8 cellular contexts compared by ENCODE assay signal in the genomic region with DNA sequence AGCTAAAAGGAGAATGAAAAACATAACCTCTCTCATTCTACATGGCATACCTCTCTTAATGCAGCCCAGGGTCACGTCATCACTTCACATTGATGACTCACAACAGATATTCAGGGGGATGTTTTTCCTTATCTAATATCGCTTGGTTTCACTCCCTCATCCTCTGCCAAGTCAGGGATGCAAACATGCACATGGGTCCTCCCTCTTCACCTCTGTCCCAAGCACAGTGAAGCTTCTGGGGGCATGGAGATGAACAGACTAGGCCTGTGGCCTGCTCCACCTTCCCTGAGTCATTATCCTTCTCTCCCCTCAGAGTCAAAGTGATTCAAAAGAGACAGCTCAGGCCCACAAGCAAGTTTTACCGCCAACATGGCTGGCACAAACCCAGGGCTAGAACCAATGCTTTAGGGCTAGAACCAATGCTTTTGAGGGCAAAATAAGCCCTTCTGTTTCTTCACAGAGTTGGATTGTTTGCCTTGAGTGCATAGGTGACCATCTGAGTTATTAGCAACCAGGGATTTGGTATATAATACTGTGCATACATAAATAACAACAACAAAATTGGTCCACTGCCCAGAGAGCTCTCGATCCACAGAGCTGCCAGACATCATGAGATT. TPM values are rescaled to one million over a fixed set of nuclear protein-coding genes. Genes with fewer than 3 reads are reported as not detected.
A peak's percentile ranks its signal among the peaks of the same experiment; 100 is the strongest.
DNase-seq lines count a peak whose midpoint lies in the region; ATAC-seq, FAIRE-seq and TF ChIP-seq lines count a peak whose summit lies in the region.
"Had no signal": no experiment of that assay in that cellular context is flagged by ENCODE, and none has a peak within 500 bp of the region (broad histone marks: within the 10 kb centered on the region; RNA-seq: fewer than 3 reads in every experiment).

No MANE protein-coding gene starts in this region.

- POLR2A ChIA-PET in activated naive CD8-positive, alpha-beta T cell treated with anti-CD3 and anti-CD28 coated beads, Interleukin-2, amount 10 ng/mL, durations not matched to agents 7 days and 5 days (lab: Charles Lee), result interaction anchor here (0.9 to 1.4 kb wide), 2 partner anchors 12 to 77 kb away, joined by 3 to 5 read pairs; no protein-coding TSS in a partner anchor

- H3K9me1 ChIP-seq in keratinocyte (ENCODE audit: control insufficient read depth, extremely low read depth, insufficient read depth, low read length), result no peaks in the 10 kb centered on the region

- peak overlapping the region; percentile 81 for H3K4me2 ChIP-seq in keratinocyte (ENCODE audit: control insufficient read depth, extremely low read depth, insufficient read depth, low read depth, low read length)

- no peaks in the 10 kb centered on the region for H3K36me3 Mint-ChIP-seq in activated naive CD8-positive, alpha-beta T cell treated with anti-CD3 and anti-CD28 coated beads, Interleukin-2, amount 10 ng/mL, durations not matched to agents 7 days and 5 days

- H3K27me3 Mint-ChIP-seq in activated naive CD8-positive, alpha-beta T cell treated with anti-CD3 and anti-CD28 coated beads, Interleukin-2, amount 10 ng/mL, durations not matched to agents 7 days and 5 days, result no peaks in the 10 kb centered on the region

- H3K4me1 ChIP-seq in keratinocyte (ENCODE audit: control insufficient read depth, extremely low read depth, insufficient read depth, low read length), result peaks cover 45% of the 10 kb centered on the region

- H3K27ac Mint-ChIP-seq in activated naive CD8-positive, alpha-beta T cell treated with anti-CD3 and anti-CD28 coated beads, Interleukin-2, amount 10 ng/mL, durations not matched to agents 7 days and 5 days, result peak overlapping the region; percentile 18

- TF ChIP-seq CTCF in LNCaP clone FGC (IDR thresholded peaks at IDR 0.05; ENCODE audit: control insufficient read depth, extremely low read depth, insufficient read depth) (no peak), keratinocyte (optimal IDR thresholded peaks at IDR 0.05 in 1 of 3, IDR thresholded peaks at IDR 0.05 in 1 of 3, conservative IDR thresholded peaks at IDR 0.05 in 1 of 3; ENCODE audit: extremely low read depth in 1 of 3, insufficient read depth in 2 of 3, low read length in 3 of 3) (no peak)

- H3K9me3 Mint-ChIP-seq in activated naive CD8-positive, alpha-beta T cell treated with anti-CD3 and anti-CD28 coated beads, Interleukin-2, amount 10 ng/mL, durations not matched to agents 7 days and 5 days, result no peaks in the 10 kb centered on the region

- DNase-seq in LNCaP clone FGC (ENCODE audit: low read depth), result peak; percentile 58
- DNase-seq in activated naive CD8-positive, alpha-beta T cell treated with anti-CD3 and anti-CD28 coated beads, Interleukin-2, amount 10 ng/mL, durations not matched to agents 7 days and 5 days, result no peak
- no peak for DNase-seq in keratinocyte (ENCODE audit: low read depth, low spot score)
- DNase-seq in substantia nigra (lab: John Stamatoyannopoulos, UW), result peak in 11 of 49 donors; percentile 18 to 49 (median 31)
- DNase-seq in GM19238 (ENCODE audit: insufficient read length, low spot score), result no peak

- ATAC-seq in activated naive CD8-positive, alpha-beta T cell treated with anti-CD3 and anti-CD28 coated beads, Interleukin-2, amount 10 ng/mL, durations not matched to agents 7 days and 5 days (ENCODE audit: low read depth), result no peak
- ATAC-seq in HG03139 (IDR thresholded peaks at IDR 0.05; ENCODE audit: unreplicated experiment), result no peak
- ATAC-seq in HG02840 (IDR thresholded peaks at IDR 0.05; ENCODE audit: low FRiP score, unreplicated experiment), result no peak

- peak; percentile 68 for FAIRE-seq in keratinocyte (lab: Jason Lieb, UNC)

- H3K9me3 ChIP-seq in keratinocyte (ENCODE audit: control insufficient read depth, low read depth, low read length), result no peaks in the 10 kb centered on the region

- no peak overlapping the region for H3K4me3 Mint-ChIP-seq in activated naive CD8-positive, alpha-beta T cell treated with anti-CD3 and anti-CD28 coated beads, Interleukin-2, amount 10 ng/mL, durations not matched to agents 7 days and 5 days

- peak overlapping the region; percentile 79 for H3K9ac ChIP-seq in keratinocyte (ENCODE audit: control insufficient read depth, extremely low read depth, insufficient read depth, low read length)

- no peaks in the 10 kb centered on the region for H3K27me3 ChIP-seq in keratinocyte (ENCODE audit: control insufficient read depth, extremely low read depth, insufficient read depth, low read length)

- dilution Hi-C loops in keratinocyte (cut with MboI; ENCODE audit: extremely low pct_ligation_motif_present, low sequenced_read_pairs), result no loop called here

- H3K4me3 ChIP-seq in LNCaP clone FGC (ENCODE audit: low read depth, low read length), result no peak overlapping the region
- peak overlapping the region; percentile 13 to 62 (median 57) for H3K4me3 ChIP-seq in keratinocyte (ENCODE audit: control insufficient read depth in 2 of 3, extremely low read depth in 1 of 3, insufficient read depth in 2 of 3, low read depth in 1 of 3, low read length in 3 of 3)

- no peaks in the 10 kb centered on the region for H3K79me2 ChIP-seq in keratinocyte (ENCODE audit: control insufficient read depth, insufficient read depth, low read length)

- H3K36me3 ChIP-seq in keratinocyte (ENCODE audit: control insufficient read depth in 2 of 2, extremely low read depth in 1 of 2, insufficient read depth in 2 of 2, low read length in 2 of 2), result no peaks in the 10 kb centered on the region

- peaks cover 38% of the 10 kb centered on the region for H3K4me1 Mint-ChIP-seq in activated naive CD8-positive, alpha-beta T cell treated with anti-CD3 and anti-CD28 coated beads, Interleukin-2, amount 10 ng/mL, durations not matched to agents 7 days and 5 days

- H2AFZ ChIP-seq in keratinocyte (ENCODE audit: control insufficient read depth, low read length), result no peak overlapping the region

- H3K27ac ChIP-seq in keratinocyte (ENCODE audit: control insufficient read depth, insufficient read depth, low read length) (peak overlapping the region; percentile 95), substantia nigra (ENCODE audit: low read depth, low read length, poor library complexity, severe bottlenecking) (peak overlapping the region; percentile 88)

- no peaks in the 10 kb centered on the region for H4K20me1 ChIP-seq in keratinocyte (ENCODE audit: control insufficient read depth, extremely low read depth, insufficient read depth, low read length)

RNA-seq across cellular contexts. Expression of a gene that starts 2.2 kb away (rescaled TPM):
- 100 to 1,000 TPM; 115 to 135 TPM for total RNA-seq in activated naive CD8-positive, alpha-beta T cell treated with anti-CD3 and anti-CD28 coated beads, Interleukin-2, amount 10 ng/mL, durations not matched to agents 7 days and 5 days
- 489 to 1,016 TPM (median 990 TPM) in 3 replicates for polyA plus RNA-seq in keratinocyte
- 310 TPM for polyA plus RNA-seq in keratinocyte (2011; ENCODE audit: low read depth)
- polyA plus RNA-seq in keratinocyte (2011; cell fraction: cytosol; rRNA removed), result 741 and 1,546 TPM in 2 replicates
- polyA plus RNA-seq in keratinocyte (2011; cell fraction: nucleus; rRNA removed), result 335 and 470 TPM in 2 replicates
- 2,479 and 10,771 TPM in 2 replicates for polyA plus RNA-seq in keratinocyte (2012; ENCODE audit: low replicate concordance)
- 401 to 1,828 TPM (median 417 TPM) in 3 replicates for polyA minus RNA-seq in keratinocyte
- polyA minus RNA-seq in keratinocyte (2011; cell fraction: cytosol; rRNA and poly(A)+ RNA removed), result 2,677 TPM
- polyA minus RNA-seq in keratinocyte (2011; cell fraction: nucleus; rRNA and poly(A)+ RNA removed), result 152 and 202 TPM in 2 replicates

RNA-seq across cellular contexts. Expression of a gene that starts 16.9 kb away (rescaled TPM):
- 10 to 100 TPM; 15.5 to 16.3 TPM for total RNA-seq in activated naive CD8-positive, alpha-beta T cell treated with anti-CD3 and anti-CD28 coated beads, Interleukin-2, amount 10 ng/mL, durations not matched to agents 7 days and 5 days
- polyA plus RNA-seq in keratinocyte, result not detected in 3 replicates
- not detected for polyA plus RNA-seq in keratinocyte (2011; ENCODE audit: low read depth)
- not detected in 2 replicates for polyA plus RNA-seq in keratinocyte (2011; cell fraction: cytosol; rRNA removed)
- polyA plus RNA-seq in keratinocyte (2011; cell fraction: nucleus; rRNA removed), result not detected in 2 replicates
- polyA plus RNA-seq in keratinocyte (2012; ENCODE audit: low replicate concordance), result not detected in 2 replicates
- polyA minus RNA-seq in keratinocyte, result not detected in 3 replicates
- not detected for polyA minus RNA-seq in keratinocyte (2011; cell fraction: cytosol; rRNA and poly(A)+ RNA removed)
- polyA minus RNA-seq in keratinocyte (2011; cell fraction: nucleus; rRNA and poly(A)+ RNA removed), result not detected in 2 replicates
- total RNA-seq: glomerular endothelial cell had no signal

RNA-seq across cellular contexts. Expression of a gene that starts 19.4 kb away (rescaled TPM):
- 10 to 100 TPM; 32.6 to 36.4 TPM for total RNA-seq in activated naive CD8-positive, alpha-beta T cell treated with anti-CD3 and anti-CD28 coated beads, Interleukin-2, amount 10 ng/mL, durations not matched to agents 7 days and 5 days
- polyA plus RNA-seq in keratinocyte, result 394 to 1,732 TPM (median 404 TPM) in 3 replicates
- 55.2 TPM for polyA plus RNA-seq in keratinocyte (2011; ENCODE audit: low read depth)
- polyA plus RNA-seq in keratinocyte (2011; cell fraction: cytosol; rRNA removed), result 1,504 and 3,462 TPM in 2 replicates
- 621 and 624 TPM in 2 replicates for polyA plus RNA-seq in keratinocyte (2011; cell fraction: nucleus; rRNA removed)
- 688 and 1,595 TPM in 2 replicates for polyA plus RNA-seq in keratinocyte (2012; ENCODE audit: low replicate concordance)
- 298 to 744 TPM (median 398 TPM) in 3 replicates for polyA minus RNA-seq in keratinocyte
- 667 TPM for polyA minus RNA-seq in keratinocyte (2011; cell fraction: cytosol; rRNA and poly(A)+ RNA removed)
- 76.9 and 81.7 TPM in 2 replicates for polyA minus RNA-seq in keratinocyte (2011; cell fraction: nucleus; rRNA and poly(A)+ RNA removed)

RNA-seq across cellular contexts. Expression of a gene that starts 26.3 kb away (rescaled TPM):
- not detected for total RNA-seq in activated naive CD8-positive, alpha-beta T cell treated with anti-CD3 and anti-CD28 coated beads, Interleukin-2, amount 10 ng/mL, durations not matched to agents 7 days and 5 days
- polyA plus RNA-seq in keratinocyte, result 0.20 to 0.74 TPM (median 0.24 TPM) in 3 replicates
- not detected for polyA plus RNA-seq in keratinocyte (2011; ENCODE audit: low read depth)
- 0.32 and 0.65 TPM in 2 replicates for polyA plus RNA-seq in keratinocyte (2011; cell fraction: cytosol; rRNA removed)
- 0.27 TPM in 1 of 2 replicates, not detected in the other for polyA plus RNA-seq in keratinocyte (2011; cell fraction: nucleus; rRNA removed)
- polyA plus RNA-seq in keratinocyte (2012; ENCODE audit: low replicate concordance), result 0.79 and 1.1 TPM in 2 replicates
- polyA minus RNA-seq in keratinocyte, result 0.56 to 0.76 TPM in 2 of 3 replicates, not detected in the other
- polyA minus RNA-seq in keratinocyte (2011; cell fraction: cytosol; rRNA and poly(A)+ RNA removed), result not detected
- polyA minus RNA-seq in keratinocyte (2011; cell fraction: nucleus; rRNA and poly(A)+ RNA removed), result not detected in 2 replicates
- total RNA-seq: glomerular endothelial cell had no signal

RNA-seq across cellular contexts. Expression of a gene that starts 32.3 kb away (rescaled TPM):
- total RNA-seq in activated naive CD8-positive, alpha-beta T cell treated with anti-CD3 and anti-CD28 coated beads, Interleukin-2, amount 10 ng/mL, durations not matched to agents 7 days and 5 days, result not detected
- not detected in 3 replicates for polyA plus RNA-seq in keratinocyte
- polyA plus RNA-seq in keratinocyte (2011; ENCODE audit: low read depth), result not detected
- not detected in 2 replicates for polyA plus RNA-seq in keratinocyte (2011; cell fraction: cytosol; rRNA removed)
- polyA plus RNA-seq in keratinocyte (2011; cell fraction: nucleus; rRNA removed), result not detected in 2 replicates
- polyA plus RNA-seq in keratinocyte (2012; ENCODE audit: low replicate concordance), result 0.93 TPM in 1 of 2 replicates, not detected in the other
- not detected in 3 replicates for polyA minus RNA-seq in keratinocyte
- polyA minus RNA-seq in keratinocyte (2011; cell fraction: cytosol; rRNA and poly(A)+ RNA removed), result not detected
- not detected in 2 replicates for polyA minus RNA-seq in keratinocyte (2011; cell fraction: nucleus; rRNA and poly(A)+ RNA removed)
- total RNA-seq: glomerular endothelial cell had no signal
